Comparison of ENCODE assay signal across 39 cellular contexts in the genomic region with DNA sequence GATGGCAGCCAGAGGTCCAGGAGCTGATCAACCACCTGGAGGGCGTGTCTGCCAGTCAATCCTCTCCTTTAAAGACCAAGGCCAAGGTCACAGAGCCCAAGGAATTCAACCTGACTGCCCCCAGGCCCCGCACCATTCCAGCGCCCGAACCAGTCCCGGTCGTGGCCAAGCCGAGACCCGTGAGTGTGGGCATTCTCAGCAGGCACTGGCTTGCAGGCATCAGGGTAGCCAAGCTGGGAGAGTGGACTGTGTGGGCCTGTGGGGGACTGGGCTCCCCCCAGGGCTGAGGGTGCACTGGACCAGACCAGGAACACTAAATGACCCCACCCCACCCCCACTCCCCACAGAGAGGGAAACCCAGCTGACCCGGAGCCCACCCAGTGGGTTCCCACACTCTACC. TPM values are rescaled to one million over a fixed set of nuclear protein-coding genes. Genes with fewer than 3 reads are reported as not detected.
"Had no signal": no experiment of that assay in that cellular context is flagged by ENCODE, and none has a peak within 500 bp of the region (broad histone marks: within the 10 kb centered on the region; RNA-seq: fewer than 3 reads in every experiment).

No MANE protein-coding gene starts in this region.

- H3K27me3 ChIP-seq: adrenal gland, body of pancreas, brain microvascular endothelial cell, breast epithelium had no signal

- H3K4me3 Mint-ChIP-seq: activated B cell treated with CpG ODN at 0.5 μM for 24 hours; activated CD4-positive, alpha-beta memory T cell treated with anti-CD3 and anti-CD28 coated beads for 36 hours; activated CD4-positive, alpha-beta T cell treated with anti-CD3 and anti-CD28 coated beads, Interleukin-2, amount 10 ng/mL, durations not matched to agents 24 days and 14 days; activated CD8-positive, alpha-beta T cell treated with anti-CD3 and anti-CD28 coated beads for 36 hours; activated naive CD4-positive, alpha-beta T cell treated with anti-CD3 and anti-CD28 coated beads for 36 hours; activated naive CD8-positive, alpha-beta T cell treated with anti-CD3 and anti-CD28 coated beads for 36 hours; activated T-cell treated with anti-CD3 and anti-CD28 coated beads, Interleukin-2, amount 50 U/mL, for 4 hours; activated T-cell treated with anti-CD3 and anti-CD28 coated beads, Interleukin-2, amount 50 U/mL, for 72 hours; activated T-helper 1 cell treated with anti-CD3 and anti-CD28 coated beads, Interleukin-12 subunit alpha, Interleukin-12 subunit beta, Interleukin-2, Interleukin-4 antibody, amounts not matched to agents 30 ng/mL and 10 ng/mL and 1 ng/mL, durations not matched to agents 14 hours and 24 hours and 36 hours; activated T-helper 17 cell treated with anti-CD3 and anti-CD28 coated beads, Interleukin-2, amount 50 U/mL, for 72 hours; T-helper 1 cell treated with Interleukin-12 subunit alpha and Interleukin-12 subunit beta and Interleukin-4 antibody, amounts not matched to agents 30 μg/mL and 1 μg/mL, for 36 hours; T-helper 2 cell treated with Interferon-gamma antibody and Interleukin-4, amounts not matched to agents 5 μg/mL and 100 μg/mL, for 36 hours had no signal

- H3K9me3 ChIP-seq: adrenal gland, body of pancreas, breast epithelium had no signal

- H3K27ac ChIP-seq: adrenal gland, body of pancreas, brain microvascular endothelial cell, breast epithelium, VCaP had no signal

- H3K27ac Mint-ChIP-seq: activated B cell treated with CpG ODN at 0.5 μM for 24 hours; activated CD4-positive, alpha-beta memory T cell treated with anti-CD3 and anti-CD28 coated beads for 36 hours; activated CD4-positive, alpha-beta T cell treated with anti-CD3 and anti-CD28 coated beads, Interleukin-2, amount 10 ng/mL, durations not matched to agents 24 days and 14 days; activated CD8-positive, alpha-beta T cell treated with anti-CD3 and anti-CD28 coated beads for 36 hours; activated naive CD4-positive, alpha-beta T cell treated with anti-CD3 and anti-CD28 coated beads for 36 hours; activated naive CD4-positive, alpha-beta T cell treated with anti-CD3 and anti-CD28 coated beads, Interleukin-2, amount 50 U/mL, for 72 hours; activated naive CD8-positive, alpha-beta T cell treated with anti-CD3 and anti-CD28 coated beads for 36 hours; activated T-cell treated with anti-CD3 and anti-CD28 coated beads, Interleukin-2, amount 50 U/mL, for 72 hours; activated T-helper 1 cell treated with anti-CD3 and anti-CD28 coated beads, Interleukin-12 subunit alpha, Interleukin-12 subunit beta, Interleukin-2, Interleukin-4 antibody, amounts not matched to agents 30 ng/mL and 10 ng/mL and 1 ng/mL, durations not matched to agents 14 hours and 24 hours and 36 hours; activated T-helper 17 cell treated with anti-CD3 and anti-CD28 coated beads, Interleukin-2, amount 50 U/mL, for 72 hours; T-helper 1 cell treated with Interleukin-12 subunit alpha and Interleukin-12 subunit beta and Interleukin-4 antibody, amounts not matched to agents 30 μg/mL and 1 μg/mL, for 36 hours; T-helper 2 cell treated with Interferon-gamma antibody and Interleukin-4, amounts not matched to agents 5 μg/mL and 100 μg/mL, for 36 hours had no signal

- H3K27me3 Mint-ChIP-seq: activated CD4-positive, alpha-beta memory T cell treated with anti-CD3 and anti-CD28 coated beads for 36 hours; activated CD4-positive, alpha-beta T cell treated with anti-CD3 and anti-CD28 coated beads, Interleukin-2, amount 10 ng/mL, durations not matched to agents 24 days and 14 days; activated CD8-positive, alpha-beta T cell treated with anti-CD3 and anti-CD28 coated beads for 36 hours; activated naive CD8-positive, alpha-beta T cell treated with anti-CD3 and anti-CD28 coated beads for 36 hours; activated T-helper 17 cell treated with anti-CD3 and anti-CD28 coated beads, Interleukin-2, amount 50 U/mL, for 72 hours had no signal

- H3K36me3 ChIP-seq: adrenal gland, brain microvascular endothelial cell, breast epithelium had no signal

- FAIRE-seq: astrocyte, TTC549 had no signal

- DNase-seq: activated B cell treated with CpG ODN at 0.5 μM for 24 hours; activated CD4-positive, alpha-beta memory T cell treated with anti-CD3 and anti-CD28 coated beads for 36 hours; activated CD4-positive, alpha-beta T cell treated with anti-CD3 and anti-CD28 coated beads for 4 hours; activated CD4-positive, alpha-beta T cell treated with anti-CD3 and anti-CD28 coated beads, Interleukin-2, amount 10 ng/mL, durations not matched to agents 24 days and 14 days; activated CD4-positive, alpha-beta T cell treated with anti-CD3 and anti-CD28 coated beads, Interleukin-2, amount 50 U/mL, for 1 hour; activated CD4-positive, alpha-beta T cell treated with anti-CD3 and anti-CD28 coated beads, Interleukin-2, amount 50 U/mL, for 4 hours; activated CD4-positive, CD25-positive, alpha-beta regulatory T cell treated with anti-CD3 and anti-CD28 coated beads, Interleukin-2, amount 50 U/mL, for 72 hours; activated CD8-positive, alpha-beta memory T cell treated with anti-CD3 and anti-CD28 coated beads, Interleukin-2, amount 50 U/mL, for 4 hours; activated CD8-positive, alpha-beta T cell treated with anti-CD3 and anti-CD28 coated beads for 36 hours; activated effector memory CD4-positive, alpha-beta T cell treated with anti-CD3 and anti-CD28 coated beads, Interleukin-2, amount 50 U/mL, for 16 hours; activated gamma-delta T cell treated with Interleukin-2 at 50 U/mL for 16 hours; activated naive CD4-positive, alpha-beta T cell; activated naive CD4-positive, alpha-beta T cell treated with anti-CD3 and anti-CD28 coated beads for 36 hours; activated naive CD4-positive, alpha-beta T cell treated with anti-CD3 and anti-CD28 coated beads, Interleukin-2, amount 50 U/mL, for 16 hours; activated naive CD8-positive, alpha-beta T cell treated with anti-CD3 and anti-CD28 coated beads for 36 hours; activated T-cell treated with anti-CD3 and anti-CD28 coated beads for 4 hours; activated T-cell treated with anti-CD3 and anti-CD28 coated beads, Interleukin-2, amount 50 U/mL, for 1 hour; activated T-cell treated with anti-CD3 and anti-CD28 coated beads, Interleukin-2, amount 50 U/mL, for 4 hours; activated T-cell treated with anti-CD3 and anti-CD28 coated beads, Interleukin-2, amount 50 U/mL, for 72 hours; adrenal gland; amniotic stem cell; body of pancreas; brain microvascular endothelial cell; central memory CD4-positive, alpha-beta T cell; T-helper 1 cell; T-helper 2 cell; T-helper 9 cell had no signal

- H3K4me3 ChIP-seq: adrenal gland, body of pancreas, breast epithelium had no signal

- H3K4me1 ChIP-seq: adrenal gland, breast epithelium had no signal

- H3K4me1 Mint-ChIP-seq: activated T-helper 17 cell treated with anti-CD3 and anti-CD28 coated beads, Interleukin-2, amount 50 U/mL, for 72 hours had no signal

- H3K36me3 Mint-ChIP-seq: activated CD4-positive, alpha-beta memory T cell treated with anti-CD3 and anti-CD28 coated beads for 36 hours; activated naive CD4-positive, alpha-beta T cell treated with anti-CD3 and anti-CD28 coated beads, Interleukin-2, amount 50 U/mL, for 72 hours; activated naive CD8-positive, alpha-beta T cell treated with anti-CD3 and anti-CD28 coated beads for 36 hours had no signal

- H3K9me3 Mint-ChIP-seq: activated B cell treated with CpG ODN at 0.5 μM for 24 hours; activated CD4-positive, alpha-beta memory T cell treated with anti-CD3 and anti-CD28 coated beads for 36 hours; activated CD4-positive, alpha-beta T cell treated with anti-CD3 and anti-CD28 coated beads, Interleukin-2, amount 10 ng/mL, durations not matched to agents 24 days and 14 days; activated CD8-positive, alpha-beta T cell treated with anti-CD3 and anti-CD28 coated beads for 36 hours; activated naive CD4-positive, alpha-beta T cell treated with anti-CD3 and anti-CD28 coated beads for 36 hours; activated naive CD4-positive, alpha-beta T cell treated with anti-CD3 and anti-CD28 coated beads, Interleukin-2, amount 50 U/mL, for 72 hours; activated naive CD8-positive, alpha-beta T cell treated with anti-CD3 and anti-CD28 coated beads for 36 hours; activated T-cell treated with anti-CD3 and anti-CD28 coated beads, Interleukin-2, amount 50 U/mL, for 4 hours; activated T-cell treated with anti-CD3 and anti-CD28 coated beads, Interleukin-2, amount 50 U/mL, for 72 hours; activated T-helper 1 cell treated with anti-CD3 and anti-CD28 coated beads, Interleukin-12 subunit alpha, Interleukin-12 subunit beta, Interleukin-2, Interleukin-4 antibody, amounts not matched to agents 30 ng/mL and 10 ng/mL and 1 ng/mL, durations not matched to agents 14 hours and 24 hours and 36 hours; activated T-helper 17 cell treated with anti-CD3 and anti-CD28 coated beads, Interleukin-2, amount 50 U/mL, for 72 hours; T-helper 1 cell treated with Interleukin-12 subunit alpha and Interleukin-12 subunit beta and Interleukin-4 antibody, amounts not matched to agents 30 μg/mL and 1 μg/mL, for 36 hours; T-helper 2 cell treated with Interferon-gamma antibody and Interleukin-4, amounts not matched to agents 5 μg/mL and 100 μg/mL, for 36 hours had no signal

RNA-seq across cellular contexts. Expression of a gene that starts 26.4 kb away (rescaled TPM):
- total RNA-seq: activated B cell treated with CpG ODN at 0.5 μM for 24 hours; activated CD4-positive, alpha-beta memory T cell treated with anti-CD3 and anti-CD28 coated beads for 36 hours; activated CD4-positive, alpha-beta T cell treated with anti-CD3 and anti-CD28 coated beads, Interleukin-2, amount 10 ng/mL, durations not matched to agents 24 days and 14 days; activated CD8-positive, alpha-beta memory T cell treated with anti-CD3 and anti-CD28 coated beads for 36 hours; activated CD8-positive, alpha-beta T cell treated with anti-CD3 and anti-CD28 coated beads for 36 hours; activated naive CD4-positive, alpha-beta T cell treated with anti-CD3 and anti-CD28 coated beads for 36 hours; activated naive CD4-positive, alpha-beta T cell treated with anti-CD3 and anti-CD28 coated beads, Interleukin-2, amount 50 U/mL, for 72 hours; activated naive CD8-positive, alpha-beta T cell treated with anti-CD3 and anti-CD28 coated beads for 36 hours; activated T-cell treated with anti-CD3 and anti-CD28 coated beads, Interleukin-2, amount 50 U/mL, for 4 hours; activated T-cell treated with anti-CD3 and anti-CD28 coated beads, Interleukin-2, amount 50 U/mL, for 72 hours; activated T-helper 1 cell treated with anti-CD3 and anti-CD28 coated beads, Interleukin-12 subunit alpha, Interleukin-12 subunit beta, Interleukin-2, Interleukin-4 antibody, amounts not matched to agents 30 ng/mL and 10 ng/mL and 1 ng/mL, durations not matched to agents 14 hours and 24 hours and 36 hours; astrocyte; body of pancreas; cardiac septum had no signal
- polyA plus RNA-seq: aorta had no signal
